ENCODE assay signal across 11 cellular contexts in the genomic region with DNA sequence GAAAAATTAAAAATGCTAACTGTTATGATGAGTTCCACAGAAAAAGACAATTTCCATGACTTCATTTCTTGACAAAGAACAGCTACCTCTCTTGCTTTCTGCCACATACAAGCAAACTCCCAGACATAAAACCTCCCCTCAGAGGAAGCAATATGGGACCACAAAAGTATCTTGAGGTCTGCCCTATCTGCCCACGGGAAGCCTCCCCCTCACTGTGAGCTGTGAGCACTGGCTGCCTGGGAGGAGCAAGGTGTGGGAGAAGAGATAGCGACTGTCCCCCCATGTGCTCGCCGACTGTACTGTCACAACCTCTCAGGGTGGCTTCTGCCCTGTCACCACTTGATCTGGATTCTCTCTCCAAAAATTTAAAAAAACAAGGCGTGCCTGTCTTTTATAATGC.
DNase-seq lines count a peak whose midpoint lies in the region; ATAC-seq and TF ChIP-seq lines count a peak whose summit lies in the region.
"Had no signal": no experiment of that assay in that cellular context is flagged by ENCODE, and none has a peak within 500 bp of the region (broad histone marks: within the 10 kb centered on the region; RNA-seq: fewer than 3 reads in every experiment).

No MANE protein-coding gene starts in this region.

- peaks cover 11% of the 10 kb centered on the region for H3K4me1 ChIP-seq in BE2C
- H3K4me1 ChIP-seq in neuronal stem cell (ENCODE audit: control insufficient read depth in 2 of 2, insufficient read depth in 1 of 2, low read depth in 1 of 2, low read length in 2 of 2): peaks cover 3% of the 10 kb centered on the region in 2 donors
- no peaks in the 10 kb centered on the region; the same call in 1 of the 2 replicates for H3K4me1 ChIP-seq in H9 (ENCODE audit: insufficient read depth, low read length)
- H3K4me1 ChIP-seq: colonic mucosa had no signal

- H3K18ac ChIP-seq in neuronal stem cell (ENCODE audit: low read length) (no peak overlapping the region), H9 (ENCODE audit: insufficient read length, low read depth, low read length) (no peak overlapping the region)

- H3K9ac ChIP-seq in neuronal stem cell (ENCODE audit: low read depth, low read length, poor library complexity) (no peak overlapping the region), H9 (ENCODE audit: extremely low read depth, insufficient read length, low read length) (no peak overlapping the region)

- H3K9me3 ChIP-seq in BE2C: no peaks in the 10 kb centered on the region
- peaks cover 6 to 7% of the 10 kb centered on the region in 2 donors for H3K9me3 ChIP-seq in neuronal stem cell (replicated peaks in 1 of 2; ENCODE audit: control insufficient read depth in 2 of 2, insufficient read depth in 1 of 2, low read depth in 1 of 2, low read length in 2 of 2)
- H3K9me3 ChIP-seq in H9 (ENCODE audit: control insufficient read depth, low read depth, low read length): no peaks in the 10 kb centered on the region
- H3K9me3 ChIP-seq: colonic mucosa had no signal

- H3K4me3 ChIP-seq in BE2C (ENCODE audit: low read depth, low read length) (no peak overlapping the region), neuronal stem cell (ENCODE audit: low read length in 2 of 2) (no peak overlapping the region)
- H3K4me3 ChIP-seq: colonic mucosa, hepatocyte had no signal

- H3K36me3 ChIP-seq in BE2C: no peaks in the 10 kb centered on the region
- H3K36me3 ChIP-seq in neuronal stem cell (replicated peaks in 1 of 2; ENCODE audit: control insufficient read depth in 2 of 2, insufficient read depth in 2 of 2, low read length in 2 of 2): no peaks in the 10 kb centered on the region
- H3K36me3 ChIP-seq: colonic mucosa had no signal

- H4K91ac ChIP-seq in neuronal stem cell (ENCODE audit: low read depth, low read length, poor library complexity): no peak overlapping the region
- H4K91ac ChIP-seq in H9 (ENCODE audit: insufficient read length, low read depth, low read length): no peak overlapping the region

- no peaks in the 10 kb centered on the region for H4K20me1 ChIP-seq in H9 (ENCODE audit: control insufficient read depth, insufficient read depth, insufficient read length)

- H2BK120ac ChIP-seq in neuronal stem cell (ENCODE audit: low read depth, low read length) (no peak overlapping the region), H9 (ENCODE audit: low read depth, low read length, poor library complexity, severe bottlenecking) (no peak overlapping the region)

- no peak overlapping the region for H2BK5ac ChIP-seq in neuronal stem cell (ENCODE audit: low read length)
- no peak overlapping the region for H2BK5ac ChIP-seq in H9 (ENCODE audit: insufficient read length, low read length)

- no peak overlapping the region for H4K5ac ChIP-seq in H9 (ENCODE audit: insufficient read length, low read depth, low read length)

- H3K79me1 ChIP-seq in neuronal stem cell (ENCODE audit: low read depth, low read length): no peaks in the 10 kb centered on the region
- no peaks in the 10 kb centered on the region for H3K79me1 ChIP-seq in H9 (ENCODE audit: insufficient read depth, low read depth, low read length, poor library complexity, severe bottlenecking)

- H3K4ac ChIP-seq in neuronal stem cell (ENCODE audit: low read length) (no peak overlapping the region), H9 (ENCODE audit: low read depth, low read length) (no peak overlapping the region)

- no peak overlapping the region for H3K56ac ChIP-seq in H9 (ENCODE audit: insufficient read length, low read depth, low read length)

- H3T11ph ChIP-seq in H9 (ENCODE audit: low read length): no peak overlapping the region

- no peak overlapping the region for H2BK20ac ChIP-seq in H9 (ENCODE audit: low read depth, low read length, poor library complexity, severe bottlenecking)

- H3K4me3 Mint-ChIP-seq in T-helper 2 cell treated with Interferon-gamma antibody and Interleukin-4, amounts not matched to agents 5 μg/mL and 100 μg/mL, for 36 hours: peak overlapping the region; percentile 70
- H3K4me3 Mint-ChIP-seq in activated naive CD8-positive, alpha-beta T cell: peak overlapping the region; percentile 66
- H3K4me3 Mint-ChIP-seq in H9: no peak overlapping the region
- H3K4me3 Mint-ChIP-seq: activated B cell treated with CpG ODN at 0.5 μM for 24 hours had no signal

- H3K27me3 Mint-ChIP-seq in T-helper 2 cell treated with Interferon-gamma antibody and Interleukin-4, amounts not matched to agents 5 μg/mL and 100 μg/mL, for 36 hours (ENCODE audit: low read depth): no peaks in the 10 kb centered on the region
- peaks cover 10% of the 10 kb centered on the region for H3K27me3 Mint-ChIP-seq in activated naive CD8-positive, alpha-beta T cell
- H3K27me3 Mint-ChIP-seq in H9 (ENCODE audit: low read depth): no peaks in the 10 kb centered on the region

- DNase-seq in BE2C (peak; percentile 44), neuronal stem cell (ENCODE audit: low spot score) (no peak), H9 (no peak), NCI-H1417 treated with DMSO at 0.1 percent for 48 hours (lab: John Stamatoyannopoulos, UW) (no peak)
- DNase-seq in T-helper 2 cell treated with Interferon-gamma antibody and Interleukin-4, amounts not matched to agents 5 μg/mL and 100 μg/mL, for 36 hours (ENCODE audit: low spot score): peak; percentile 87
- peak; percentile 75 for DNase-seq in stimulated activated CD4-positive, alpha-beta T cell treated with anti-CD3 and anti-CD28 coated beads, Interleukin-15, amount 100 ng/mL, for 24 hours
- DNase-seq: activated B cell treated with CpG ODN at 0.5 μM for 24 hours, colonic mucosa had no signal

- H3K27ac Mint-ChIP-seq in T-helper 2 cell treated with Interferon-gamma antibody and Interleukin-4, amounts not matched to agents 5 μg/mL and 100 μg/mL, for 36 hours: peak overlapping the region; percentile 83
- H3K27ac Mint-ChIP-seq in activated naive CD8-positive, alpha-beta T cell: peak overlapping the region; percentile 84
- H3K27ac Mint-ChIP-seq in H9: no peak overlapping the region
- H3K27ac Mint-ChIP-seq: activated B cell treated with CpG ODN at 0.5 μM for 24 hours had no signal

- H3K27ac ChIP-seq in neuronal stem cell (replicated peaks; ENCODE audit: low read length) (no peak overlapping the region), H9 (ENCODE audit: insufficient read length, low read depth, low read length) (no peak overlapping the region)
- H3K27ac ChIP-seq: colonic mucosa, hepatocyte had no signal

- H2BK12ac ChIP-seq in neuronal stem cell (ENCODE audit: low read length) (no peak overlapping the region), H9 (ENCODE audit: insufficient read length, low read depth, low read length) (no peak overlapping the region)

- H3K27me3 ChIP-seq in BE2C (no peaks in the 10 kb centered on the region), neuronal stem cell (ENCODE audit: control insufficient read depth in 3 of 3, insufficient read depth in 3 of 3, low read depth in 1 of 3, low read length in 3 of 3) (no peaks in the 10 kb centered on the region), H9 (ENCODE audit: insufficient read depth, low read length) (no peaks in the 10 kb centered on the region)
- H3K27me3 ChIP-seq: colonic mucosa, hepatocyte had no signal

- TF ChIP-seq CTCF in BE2C (IDR thresholded peaks at IDR 0.05; ENCODE audit: low read depth, low read length) (no peak), H9 (conservative IDR thresholded peaks at IDR 0.05) (no peak)

- no CpG with 5 or more reads among the region's 5 CpGs for WGBS in neuronal stem cell (ENCODE audit: extremely low coverage in 2 of 2, insufficient read length in 2 of 2, insufficient replicate concordance in 1 of 2), 2 donors
- WGBS in H9 (ENCODE audit: extremely low coverage, insufficient read length, low lambda C conversion rate): no CpG with 5 or more reads among the region's 5 CpGs

- no peak overlapping the region for H3K23ac ChIP-seq in neuronal stem cell (ENCODE audit: low read depth, low read length, poor library complexity)
- no peak overlapping the region for H3K23ac ChIP-seq in H9 (ENCODE audit: insufficient read length, low read depth, low read length)

- H3K9me3 Mint-ChIP-seq in T-helper 2 cell treated with Interferon-gamma antibody and Interleukin-4, amounts not matched to agents 5 μg/mL and 100 μg/mL, for 36 hours: no peaks in the 10 kb centered on the region
- no peaks in the 10 kb centered on the region for H3K9me3 Mint-ChIP-seq in activated naive CD8-positive, alpha-beta T cell (ENCODE audit: low read depth)
- peaks cover 0 to 7% of the 10 kb centered on the region in 2 experiments; a peak in 1 of 5 replicates for H3K9me3 Mint-ChIP-seq in H9
- H3K9me3 Mint-ChIP-seq: activated B cell treated with CpG ODN at 0.5 μM for 24 hours had no signal

- H3K23me2 ChIP-seq in H9 (ENCODE audit: insufficient read length, low read depth, low read length, poor library complexity, severe bottlenecking): no peaks in the 10 kb centered on the region

- H2BK15ac ChIP-seq in neuronal stem cell (ENCODE audit: low read length) (no peak overlapping the region), H9 (ENCODE audit: low read depth, low read length) (no peak overlapping the region)

- H3K4me2 ChIP-seq in neuronal stem cell (ENCODE audit: insufficient read depth, low read length, poor library complexity, severe bottlenecking) (no peak overlapping the region), H9 (ENCODE audit: insufficient read depth, insufficient read length, low read length) (no peak overlapping the region)
- H3K4me2 ChIP-seq: hepatocyte had no signal

- H2AFZ ChIP-seq in neuronal stem cell (ENCODE audit: low read length): no peak overlapping the region
- H2AFZ ChIP-seq in H9 (ENCODE audit: low read length): no peak overlapping the region
- H2AFZ ChIP-seq: hepatocyte had no signal

- no peak for ATAC-seq in GM21825 (IDR thresholded peaks at IDR 0.05; ENCODE audit: unreplicated experiment)

- peaks cover 40% of the 10 kb centered on the region for H3K4me1 Mint-ChIP-seq in T-helper 2 cell treated with Interferon-gamma antibody and Interleukin-4, amounts not matched to agents 5 μg/mL and 100 μg/mL, for 36 hours (ENCODE audit: low read depth)
- peaks cover 38% of the 10 kb centered on the region for H3K4me1 Mint-ChIP-seq in activated naive CD8-positive, alpha-beta T cell (ENCODE audit: low read depth)
- peaks cover 13 to 14% of the 10 kb centered on the region in 2 experiments for H3K4me1 Mint-ChIP-seq in H9
- H3K4me1 Mint-ChIP-seq: activated B cell treated with CpG ODN at 0.5 μM for 24 hours had no signal

- no peaks in the 10 kb centered on the region for H3K79me2 ChIP-seq in H9 (ENCODE audit: insufficient read depth, low read length)
- H3K79me2 ChIP-seq: hepatocyte had no signal

- H2AK5ac ChIP-seq in neuronal stem cell (ENCODE audit: low read depth, low read length): no peak overlapping the region
- H2AK5ac ChIP-seq in H9 (ENCODE audit: insufficient read length, low read length): no peak overlapping the region

- H4K8ac ChIP-seq in neuronal stem cell (ENCODE audit: low read depth, low read length): no peak overlapping the region
- H4K8ac ChIP-seq in H9 (replicated peaks; ENCODE audit: insufficient read length, low read depth, low read length): no peak overlapping the region

- peaks cover 2% of the 10 kb centered on the region for H3K36me3 Mint-ChIP-seq in T-helper 2 cell treated with Interferon-gamma antibody and Interleukin-4, amounts not matched to agents 5 μg/mL and 100 μg/mL, for 36 hours (ENCODE audit: low read depth)
- no peaks in the 10 kb centered on the region for H3K36me3 Mint-ChIP-seq in activated naive CD8-positive, alpha-beta T cell
- H3K36me3 Mint-ChIP-seq in H9 (ENCODE audit: insufficient read depth in 1 of 3, low read depth in 3 of 3): peaks cover 0 to 4% (median 3%) of the 10 kb centered on the region in 3 experiments; a peak in 2 of 7 replicates

- H3K14ac ChIP-seq in neuronal stem cell (ENCODE audit: low read length) (no peak overlapping the region), H9 (ENCODE audit: insufficient read depth, low read length) (no peak overlapping the region)

Comparison
In these comparisons a context has a peak if more than half of its experiments do, and no peak if none do; other contexts are left out.
1. DNase-seq: peak in BE2C (single experiment), T-helper 2 cell treated with Interferon-gamma antibody and Interleukin-4, amounts not matched to agents 5 μg/mL and 100 μg/mL, for 36 hours (single experiment) and stimulated activated CD4-positive, alpha-beta T cell treated with anti-CD3 and anti-CD28 coated beads, Interleukin-15, amount 100 ng/mL, for 24 hours (single experiment); none in neuronal stem cell (single experiment), H9 (single experiment) and NCI-H1417 treated with DMSO at 0.1 percent for 48 hours (single experiment).
2. H3K27ac Mint-ChIP-seq: peak in T-helper 2 cell treated with Interferon-gamma antibody and Interleukin-4, amounts not matched to agents 5 μg/mL and 100 μg/mL, for 36 hours (single experiment) and activated naive CD8-positive, alpha-beta T cell (single experiment); none in H9 (0 of 3).
3. H3K4me3 Mint-ChIP-seq: peak in T-helper 2 cell treated with Interferon-gamma antibody and Interleukin-4, amounts not matched to agents 5 μg/mL and 100 μg/mL, for 36 hours (single experiment) and activated naive CD8-positive, alpha-beta T cell (single experiment); none in H9 (0 of 2).